1 cellular context compared by ENCODE assay signal in the genomic region with DNA sequence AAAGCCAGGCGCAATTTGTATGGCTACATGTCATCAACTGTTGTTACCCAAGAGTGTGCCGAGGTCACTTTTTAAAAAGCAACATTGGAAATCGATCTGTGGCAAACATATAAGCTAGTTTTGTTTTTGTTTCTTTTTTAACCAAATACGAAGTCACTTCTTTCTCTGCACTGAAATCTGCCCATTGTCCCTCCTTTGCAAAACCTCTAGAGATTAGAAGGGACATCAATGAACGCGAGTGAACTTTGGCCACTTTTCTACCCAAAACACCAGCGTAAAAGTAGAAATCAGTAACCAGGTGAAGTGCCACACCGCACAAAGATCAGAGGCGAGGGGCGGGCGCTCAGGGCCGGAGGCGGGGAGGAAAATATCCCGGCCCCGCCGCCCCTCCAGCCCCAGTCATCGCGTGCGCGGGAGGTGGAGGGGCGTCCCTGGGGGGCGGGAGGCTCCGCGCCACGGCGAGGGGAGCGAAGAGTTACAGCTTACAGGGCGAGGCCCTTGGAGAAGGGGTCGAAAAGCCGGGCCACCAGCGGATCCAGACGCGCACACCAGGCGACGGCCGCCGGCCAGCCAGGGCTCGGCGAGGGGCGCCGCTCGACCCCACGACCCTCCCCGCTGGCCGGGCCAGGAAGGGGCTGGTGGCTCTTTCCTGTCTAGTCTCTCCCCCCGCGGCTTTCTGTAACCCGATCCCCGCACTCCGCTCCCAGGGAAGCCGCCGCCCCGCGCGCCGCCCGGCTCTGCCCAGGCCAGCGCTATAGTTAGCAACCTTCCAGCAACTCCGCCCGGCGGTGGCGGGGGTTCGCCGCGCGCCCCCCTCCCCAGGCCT.
TF ChIP-seq lines count a peak whose summit lies in the region.

No MANE protein-coding gene starts in this region.

TF ChIP-seq in HepG2, 621 proteins besides CTCF, POLR2A, EP300 and RAD21 (continued from another document and continues in another):
- TF ChIP-seq, protein P1, sequence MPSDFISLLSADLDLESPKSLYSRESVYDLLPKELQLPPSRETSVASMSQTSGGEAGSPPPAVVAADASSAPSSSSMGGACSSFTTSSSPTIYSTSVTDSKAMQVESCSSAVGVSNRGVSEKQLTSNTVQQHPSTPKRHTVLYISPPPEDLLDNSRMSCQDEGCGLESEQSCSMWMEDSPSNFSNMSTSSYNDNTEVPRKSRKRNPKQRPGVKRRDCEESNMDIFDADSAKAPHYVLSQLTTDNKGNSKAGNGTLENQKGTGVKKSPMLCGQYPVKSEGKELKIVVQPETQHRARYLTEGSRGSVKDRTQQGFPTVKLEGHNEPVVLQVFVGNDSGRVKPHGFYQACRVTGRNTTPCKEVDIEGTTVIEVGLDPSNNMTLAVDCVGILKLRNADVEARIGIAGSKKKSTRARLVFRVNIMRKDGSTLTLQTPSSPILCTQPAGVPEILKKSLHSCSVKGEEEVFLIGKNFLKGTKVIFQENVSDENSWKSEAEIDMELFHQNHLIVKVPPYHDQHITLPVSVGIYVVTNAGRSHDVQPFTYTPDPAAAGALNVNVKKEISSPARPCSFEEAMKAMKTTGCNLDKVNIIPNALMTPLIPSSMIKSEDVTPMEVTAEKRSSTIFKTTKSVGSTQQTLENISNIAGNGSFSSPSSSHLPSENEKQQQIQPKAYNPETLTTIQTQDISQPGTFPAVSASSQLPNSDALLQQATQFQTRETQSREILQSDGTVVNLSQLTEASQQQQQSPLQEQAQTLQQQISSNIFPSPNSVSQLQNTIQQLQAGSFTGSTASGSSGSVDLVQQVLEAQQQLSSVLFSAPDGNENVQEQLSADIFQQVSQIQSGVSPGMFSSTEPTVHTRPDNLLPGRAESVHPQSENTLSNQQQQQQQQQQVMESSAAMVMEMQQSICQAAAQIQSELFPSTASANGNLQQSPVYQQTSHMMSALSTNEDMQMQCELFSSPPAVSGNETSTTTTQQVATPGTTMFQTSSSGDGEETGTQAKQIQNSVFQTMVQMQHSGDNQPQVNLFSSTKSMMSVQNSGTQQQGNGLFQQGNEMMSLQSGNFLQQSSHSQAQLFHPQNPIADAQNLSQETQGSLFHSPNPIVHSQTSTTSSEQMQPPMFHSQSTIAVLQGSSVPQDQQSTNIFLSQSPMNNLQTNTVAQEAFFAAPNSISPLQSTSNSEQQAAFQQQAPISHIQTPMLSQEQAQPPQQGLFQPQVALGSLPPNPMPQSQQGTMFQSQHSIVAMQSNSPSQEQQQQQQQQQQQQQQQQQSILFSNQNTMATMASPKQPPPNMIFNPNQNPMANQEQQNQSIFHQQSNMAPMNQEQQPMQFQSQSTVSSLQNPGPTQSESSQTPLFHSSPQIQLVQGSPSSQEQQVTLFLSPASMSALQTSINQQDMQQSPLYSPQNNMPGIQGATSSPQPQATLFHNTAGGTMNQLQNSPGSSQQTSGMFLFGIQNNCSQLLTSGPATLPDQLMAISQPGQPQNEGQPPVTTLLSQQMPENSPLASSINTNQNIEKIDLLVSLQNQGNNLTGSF (CRISPR knock-in tag; IDR thresholded peaks at IDR 0.05): 0 out of 2 replicates have a peak, but pooled peaks have one; percentile 58
- TF ChIP-seq RFXANK (CRISPR knock-in tag; IDR thresholded peaks at IDR 0.05): peak; percentile 82; the same call in 1 of the 2 replicates
- no peak for TF ChIP-seq ZNF782 (CRISPR knock-in tag; IDR thresholded peaks at IDR 0.05; ENCODE audit: borderline replicate concordance)
- no peak for TF ChIP-seq ZNF546 (CRISPR knock-in tag; conservative IDR thresholded peaks at IDR 0.05)
- TF ChIP-seq GTF2F1 (IDR thresholded peaks at IDR 0.05; ENCODE audit: low read length): peak; percentile 28; the same call in 1 of the 2 replicates
- TF ChIP-seq SMAD3 (CRISPR knock-in tag; IDR thresholded peaks at IDR 0.05): peak; percentile 67; the same call in 1 of the 2 replicates
- TF ChIP-seq, protein P2, sequence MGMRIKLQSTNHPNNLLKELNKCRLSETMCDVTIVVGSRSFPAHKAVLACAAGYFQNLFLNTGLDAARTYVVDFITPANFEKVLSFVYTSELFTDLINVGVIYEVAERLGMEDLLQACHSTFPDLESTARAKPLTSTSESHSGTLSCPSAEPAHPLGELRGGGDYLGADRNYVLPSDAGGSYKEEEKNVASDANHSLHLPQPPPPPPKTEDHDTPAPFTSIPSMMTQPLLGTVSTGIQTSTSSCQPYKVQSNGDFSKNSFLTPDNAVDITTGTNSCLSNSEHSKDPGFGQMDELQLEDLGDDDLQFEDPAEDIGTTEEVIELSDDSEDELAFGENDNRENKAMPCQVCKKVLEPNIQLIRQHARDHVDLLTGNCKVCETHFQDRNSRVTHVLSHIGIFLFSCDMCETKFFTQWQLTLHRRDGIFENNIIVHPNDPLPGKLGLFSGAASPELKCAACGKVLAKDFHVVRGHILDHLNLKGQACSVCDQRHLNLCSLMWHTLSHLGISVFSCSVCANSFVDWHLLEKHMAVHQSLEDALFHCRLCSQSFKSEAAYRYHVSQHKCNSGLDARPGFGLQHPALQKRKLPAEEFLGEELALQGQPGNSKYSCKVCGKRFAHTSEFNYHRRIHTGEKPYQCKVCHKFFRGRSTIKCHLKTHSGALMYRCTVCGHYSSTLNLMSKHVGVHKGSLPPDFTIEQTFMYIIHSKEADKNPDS (CRISPR knock-in tag; IDR thresholded peaks at IDR 0.05): peak; percentile 88
- no peak for TF ChIP-seq NCOA5 (CRISPR knock-in tag; IDR thresholded peaks at IDR 0.05)
- TF ChIP-seq, protein P3, sequence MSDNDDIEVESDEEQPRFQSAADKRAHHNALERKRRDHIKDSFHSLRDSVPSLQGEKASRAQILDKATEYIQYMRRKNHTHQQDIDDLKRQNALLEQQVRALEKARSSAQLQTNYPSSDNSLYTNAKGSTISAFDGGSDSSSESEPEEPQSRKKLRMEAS (IDR thresholded peaks at IDR 0.05): peak; percentile 88
- peak; percentile 90; the same call in 1 of the 2 replicates for TF ChIP-seq KLF12 (CRISPR knock-in tag; IDR thresholded peaks at IDR 0.05; ENCODE audit: borderline replicate concordance)
- peak; percentile 91 for TF ChIP-seq SOX13 (IDR thresholded peaks at IDR 0.05)
- TF ChIP-seq SOX13 (CRISPR knock-in tag; conservative IDR thresholded peaks at IDR 0.05 in 1 of 2, IDR thresholded peaks at IDR 0.05 in 1 of 2): peak in 1 of 2 experiments; percentile 96; a peak in 2 of 4 replicates
- no peak for TF ChIP-seq AGO1 (IDR thresholded peaks at IDR 0.05; ENCODE audit: low read depth, low read length, poor library complexity, severe bottlenecking)
- no peak for TF ChIP-seq NR1H2 (CRISPR knock-in tag; IDR thresholded peaks at IDR 0.05; ENCODE audit: borderline replicate concordance, low read depth)
- peak; percentile 97 for TF ChIP-seq ONECUT2 (CRISPR knock-in tag; IDR thresholded peaks at IDR 0.05)
- TF ChIP-seq, protein P4, sequence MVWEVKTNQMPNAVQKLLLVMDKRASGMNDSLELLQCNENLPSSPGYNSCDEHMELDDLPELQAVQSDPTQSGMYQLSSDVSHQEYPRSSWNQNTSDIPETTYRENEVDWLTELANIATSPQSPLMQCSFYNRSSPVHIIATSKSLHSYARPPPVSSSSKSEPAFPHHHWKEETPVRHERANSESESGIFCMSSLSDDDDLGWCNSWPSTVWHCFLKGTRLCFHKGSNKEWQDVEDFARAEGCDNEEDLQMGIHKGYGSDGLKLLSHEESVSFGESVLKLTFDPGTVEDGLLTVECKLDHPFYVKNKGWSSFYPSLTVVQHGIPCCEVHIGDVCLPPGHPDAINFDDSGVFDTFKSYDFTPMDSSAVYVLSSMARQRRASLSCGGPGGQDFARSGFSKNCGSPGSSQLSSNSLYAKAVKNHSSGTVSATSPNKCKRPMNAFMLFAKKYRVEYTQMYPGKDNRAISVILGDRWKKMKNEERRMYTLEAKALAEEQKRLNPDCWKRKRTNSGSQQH (CRISPR knock-in tag; IDR thresholded peaks at IDR 0.05; ENCODE audit: low read depth): peak; percentile 1
- peak; percentile 97 for TF ChIP-seq ZNF746 (CRISPR knock-in tag; IDR thresholded peaks at IDR 0.05)
- peak; percentile 44 for TF ChIP-seq ZNF883 (CRISPR knock-in tag; IDR thresholded peaks at IDR 0.05; ENCODE audit: not compliant biosample characterization)
- TF ChIP-seq ZNF558 (CRISPR knock-in tag; IDR thresholded peaks at IDR 0.05; ENCODE audit: borderline replicate concordance): 0 out of 2 replicates have a peak, but pooled peaks have one; percentile 34
- TF ChIP-seq NFE2L2 (IDR thresholded peaks at IDR 0.05; ENCODE audit: low read length): no peak
- TF ChIP-seq, protein P5, sequence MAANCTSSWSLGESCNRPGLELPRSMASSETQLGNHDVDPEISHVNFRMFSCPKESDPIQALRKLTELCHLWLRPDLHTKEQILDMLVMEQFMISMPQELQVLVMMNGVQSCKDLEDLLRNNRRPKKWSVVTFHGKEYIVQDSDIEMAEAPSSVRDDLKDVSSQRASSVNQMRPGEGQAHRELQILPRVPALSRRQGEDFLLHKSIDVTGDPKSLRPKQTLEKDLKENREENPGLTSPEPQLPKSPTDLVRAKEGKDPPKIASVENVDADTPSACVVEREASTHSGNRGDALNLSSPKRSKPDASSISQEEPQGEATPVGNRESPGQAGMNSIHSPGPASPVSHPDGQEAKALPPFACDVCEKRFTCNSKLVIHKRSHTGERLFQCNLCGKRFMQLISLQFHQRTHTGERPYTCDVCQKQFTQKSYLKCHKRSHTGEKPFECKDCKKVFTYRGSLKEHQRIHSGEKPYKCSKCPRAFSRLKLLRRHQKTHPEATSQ (CRISPR knock-in tag; IDR thresholded peaks at IDR 0.05; ENCODE audit: borderline replicate concordance): peak; percentile 94
- peak; percentile 76 for TF ChIP-seq NKX3-1 (CRISPR knock-in tag; IDR thresholded peaks at IDR 0.05)
- peak; percentile 92 for TF ChIP-seq HIVEP1 (CRISPR knock-in tag; IDR thresholded peaks at IDR 0.05)
- TF ChIP-seq, protein P6, sequence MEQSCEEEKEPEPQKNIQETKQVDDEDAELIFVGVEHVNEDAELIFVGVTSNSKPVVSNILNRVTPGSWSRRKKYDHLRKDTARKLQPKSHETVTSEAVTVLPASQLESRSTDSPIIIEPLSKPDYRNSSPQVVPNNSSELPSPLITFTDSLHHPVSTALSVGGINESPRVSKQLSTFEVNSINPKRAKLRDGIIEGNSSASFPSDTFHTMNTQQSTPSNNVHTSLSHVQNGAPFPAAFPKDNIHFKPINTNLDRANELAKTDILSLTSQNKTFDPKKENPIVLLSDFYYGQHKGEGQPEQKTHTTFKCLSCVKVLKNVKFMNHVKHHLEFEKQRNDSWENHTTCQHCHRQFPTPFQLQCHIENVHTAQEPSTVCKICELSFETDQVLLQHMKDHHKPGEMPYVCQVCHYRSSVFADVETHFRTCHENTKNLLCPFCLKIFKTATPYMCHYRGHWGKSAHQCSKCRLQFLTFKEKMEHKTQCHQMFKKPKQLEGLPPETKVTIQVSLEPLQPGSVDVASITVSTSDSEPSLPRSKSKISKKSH (CRISPR knock-in tag; IDR thresholded peaks at IDR 0.05; ENCODE audit: borderline replicate concordance): no peak
- TF ChIP-seq ZKSCAN8 (CRISPR knock-in tag; IDR thresholded peaks at IDR 0.05; ENCODE audit: borderline replicate concordance): peak; percentile 81; the same call in 1 of the 2 replicates
- TF ChIP-seq, protein P7, sequence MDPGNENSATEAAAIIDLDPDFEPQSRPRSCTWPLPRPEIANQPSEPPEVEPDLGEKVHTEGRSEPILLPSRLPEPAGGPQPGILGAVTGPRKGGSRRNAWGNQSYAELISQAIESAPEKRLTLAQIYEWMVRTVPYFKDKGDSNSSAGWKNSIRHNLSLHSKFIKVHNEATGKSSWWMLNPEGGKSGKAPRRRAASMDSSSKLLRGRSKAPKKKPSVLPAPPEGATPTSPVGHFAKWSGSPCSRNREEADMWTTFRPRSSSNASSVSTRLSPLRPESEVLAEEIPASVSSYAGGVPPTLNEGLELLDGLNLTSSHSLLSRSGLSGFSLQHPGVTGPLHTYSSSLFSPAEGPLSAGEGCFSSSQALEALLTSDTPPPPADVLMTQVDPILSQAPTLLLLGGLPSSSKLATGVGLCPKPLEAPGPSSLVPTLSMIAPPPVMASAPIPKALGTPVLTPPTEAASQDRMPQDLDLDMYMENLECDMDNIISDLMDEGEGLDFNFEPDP (CRISPR knock-in tag; conservative IDR thresholded peaks at IDR 0.05): 0 out of 2 replicates have a peak, but pooled peaks have one; percentile 67
- TF ChIP-seq SPEN (CRISPR knock-in tag; IDR thresholded peaks at IDR 0.05; ENCODE audit: low read depth): peak; percentile 75
- peak; percentile 94 for TF ChIP-seq IRX3 (CRISPR knock-in tag; IDR thresholded peaks at IDR 0.05; ENCODE audit: borderline replicate concordance, low read depth)
- TF ChIP-seq, protein P8, sequence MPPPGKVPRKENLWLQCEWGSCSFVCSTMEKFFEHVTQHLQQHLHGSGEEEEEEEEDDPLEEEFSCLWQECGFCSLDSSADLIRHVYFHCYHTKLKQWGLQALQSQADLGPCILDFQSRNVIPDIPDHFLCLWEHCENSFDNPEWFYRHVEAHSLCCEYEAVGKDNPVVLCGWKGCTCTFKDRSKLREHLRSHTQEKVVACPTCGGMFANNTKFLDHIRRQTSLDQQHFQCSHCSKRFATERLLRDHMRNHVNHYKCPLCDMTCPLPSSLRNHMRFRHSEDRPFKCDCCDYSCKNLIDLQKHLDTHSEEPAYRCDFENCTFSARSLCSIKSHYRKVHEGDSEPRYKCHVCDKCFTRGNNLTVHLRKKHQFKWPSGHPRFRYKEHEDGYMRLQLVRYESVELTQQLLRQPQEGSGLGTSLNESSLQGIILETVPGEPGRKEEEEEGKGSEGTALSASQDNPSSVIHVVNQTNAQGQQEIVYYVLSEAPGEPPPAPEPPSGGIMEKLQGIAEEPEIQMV (CRISPR knock-in tag; IDR thresholded peaks at IDR 0.05; ENCODE audit: low read depth): peak; percentile 85
- peak; percentile 61; the same call in 1 of the 2 replicates for TF ChIP-seq KDM1A (CRISPR knock-in tag; IDR thresholded peaks at IDR 0.05)
